ENCODE assay signal across 8 cellular contexts in genomic region chr18:77650799-77651385, GRCh38.
DNase-seq lines count a peak whose midpoint lies in the region; ATAC-seq and TF ChIP-seq lines count a peak whose summit lies in the region.

No MANE protein-coding gene starts in this region.

- CTCF ChIA-PET in PC-3 (lab: Charles Lee), result interaction anchor here (0.6 to 0.7 kb wide), 2 partner anchors 173 to 439 kb away, joined by 3 to 4 read pairs; no protein-coding TSS in a partner anchor

- intact Hi-C loops in PC-3 (cut with micrococcal nuclease), result no loop called here
- intact Hi-C loops in head of caudate nucleus (cut with DNase I), result no loop called here

- no peak overlapping the region for H3K4me3 ChIP-seq in PC-3 (ENCODE audit: low read length)

- no peaks in the 10 kb centered on the region for H3K9me3 ChIP-seq in PC-3 (ENCODE audit: low read length)

- peaks cover 14% of the 10 kb centered on the region; the same call in 1 of the 2 replicates for H3K27me3 ChIP-seq in PC-3 (ENCODE audit: low read length)

- H3K9me2 ChIP-seq in PC-3 (replicated peaks; ENCODE audit: low read length), result no peaks in the 10 kb centered on the region

- DNase-seq in DMS 273 treated with DMSO at 0.1 percent for 48 hours (lab: John Stamatoyannopoulos, UW) (peak; percentile 25), HUDEP-2 (lab: John Stamatoyannopoulos, UW; ENCODE audit: unreplicated experiment in 76 of 76) (peak in 60 of 76 experiments; percentile 1 to 81 (median 32)), PC-3 (peak; percentile 65), head of caudate nucleus (peak; percentile 28 to 91 (median 80)), pons (ENCODE audit: low spot score) (peak; percentile 65), amniotic stem cell (lab: John Stamatoyannopoulos, UW) (no peak)
- peak; percentile 84 for DNase-seq in activated effector memory CD4-positive, alpha-beta T cell treated with anti-CD3 and anti-CD28 coated beads, Interleukin-2, amount 50 U/mL, for 16 hours

- no peak overlapping the region for H3K9ac ChIP-seq in PC-3 (ENCODE audit: low read length)

- no peaks in the 10 kb centered on the region for H4K20me1 ChIP-seq in PC-3 (ENCODE audit: low read length)

- ATAC-seq in GM21381 (IDR thresholded peaks at IDR 0.05; ENCODE audit: unreplicated experiment) (peak; percentile 91), PC-3 (peak; percentile 59; the same call in 1 of the 2 replicates)

- no peaks in the 10 kb centered on the region for H3F3A ChIP-seq in PC-3 (ENCODE audit: low read length, unreplicated experiment)

- no peak overlapping the region for H3K27ac ChIP-seq in PC-3 (ENCODE audit: low read length)

- no peaks in the 10 kb centered on the region for H3K79me2 ChIP-seq in PC-3 (ENCODE audit: low read length)

- no peaks in the 10 kb centered on the region for H3K36me3 ChIP-seq in PC-3 (ENCODE audit: low read depth, low read length)

- BruUV-seq in PC-3 (replicated peaks; lab: Mats Ljungman, UMichigan), result no TSS peak

- no peaks in the 10 kb centered on the region for H3K4me1 ChIP-seq in PC-3 (ENCODE audit: insufficient read depth, low read length)

- peak; percentile 77 for TF ChIP-seq CTCF in PC-3 (conservative IDR thresholded peaks at IDR 0.05; ENCODE audit: low read depth, low read length)

- H3K4me2 ChIP-seq in PC-3 (ENCODE audit: low read length), result no peak overlapping the region

- POLR2A ChIA-PET in PC-3 (lab: Charles Lee; ENCODE audit: unreplicated experiment), result no interaction called here

- no peak overlapping the region for H2AFZ ChIP-seq in PC-3 (ENCODE audit: low read length)
